In the genomic region with DNA sequence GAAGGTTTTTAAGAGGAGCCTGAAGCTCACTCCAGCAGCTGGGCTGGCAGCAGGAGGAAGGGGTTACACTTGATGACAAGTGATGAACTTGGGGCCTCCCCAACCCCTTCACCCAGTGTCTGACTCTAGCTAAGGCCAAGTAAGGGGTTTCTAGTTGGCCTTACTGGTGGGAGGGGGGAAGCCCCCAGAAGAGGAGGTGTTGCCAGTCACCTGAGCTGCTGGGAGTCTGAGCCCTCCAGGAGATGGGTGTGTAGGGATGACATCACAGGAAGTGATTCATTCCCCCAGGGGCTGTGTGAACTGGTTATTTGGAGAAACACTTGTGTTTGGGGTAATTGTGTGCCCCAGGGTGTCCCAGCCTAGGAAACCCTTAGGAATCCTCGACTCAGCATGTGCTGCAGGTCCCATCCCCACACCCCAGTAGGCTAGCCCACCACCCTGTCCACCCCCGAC, we compare ENCODE assay signal across 8 cellular contexts. TPM values are rescaled to one million over a fixed set of nuclear protein-coding genes. Genes with fewer than 3 reads are reported as not detected.
DNase-seq lines count a peak whose midpoint lies in the region; ATAC-seq and TF ChIP-seq lines count a peak whose summit lies in the region.

No MANE protein-coding gene starts in this region.

- no peak for TF ChIP-seq CTCF in GM20000 (IDR thresholded peaks at IDR 0.05; ENCODE audit: extremely low read depth, missing control alignments)

- no peaks in the 10 kb centered on the region; the same call in 1 of the 2 replicates for H3K27me3 ChIP-seq in HAP-1 (ENCODE audit: low read depth)

- H3K9me3 ChIP-seq in HAP-1, result no peaks in the 10 kb centered on the region

- H3K36me3 Mint-ChIP-seq in activated T-helper 2 cell treated with anti-CD3 and anti-CD28 coated beads, Interferon-gamma antibody, Interleukin-2, Interleukin-4, amounts not matched to agents 10 μg/mL and 5 μg/mL and 100 μg/mL, durations not matched to agents 14 hours and 24 hours and 36 hours (ENCODE audit: low read depth), result no peaks in the 10 kb centered on the region
- peaks cover under 1% of the 10 kb centered on the region for H3K36me3 Mint-ChIP-seq in memory B cell

- no peak overlapping the region for H3K4me3 Mint-ChIP-seq in activated T-helper 2 cell treated with anti-CD3 and anti-CD28 coated beads, Interferon-gamma antibody, Interleukin-2, Interleukin-4, amounts not matched to agents 10 μg/mL and 5 μg/mL and 100 μg/mL, durations not matched to agents 14 hours and 24 hours and 36 hours (ENCODE audit: low read depth)
- H3K4me3 Mint-ChIP-seq in memory B cell, result no peak overlapping the region

- no peak overlapping the region for H3K27ac Mint-ChIP-seq in activated T-helper 2 cell treated with anti-CD3 and anti-CD28 coated beads, Interferon-gamma antibody, Interleukin-2, Interleukin-4, amounts not matched to agents 10 μg/mL and 5 μg/mL and 100 μg/mL, durations not matched to agents 14 hours and 24 hours and 36 hours
- peak overlapping the region; percentile 3 for H3K27ac Mint-ChIP-seq in memory B cell

- H3K27me3 Mint-ChIP-seq in activated T-helper 2 cell treated with anti-CD3 and anti-CD28 coated beads, Interferon-gamma antibody, Interleukin-2, Interleukin-4, amounts not matched to agents 10 μg/mL and 5 μg/mL and 100 μg/mL, durations not matched to agents 14 hours and 24 hours and 36 hours (ENCODE audit: low read depth), result peaks cover 6% of the 10 kb centered on the region
- H3K27me3 Mint-ChIP-seq in memory B cell, result peaks cover 11% of the 10 kb centered on the region

- ATAC-seq in memory B cell (ENCODE audit: low read depth), result peak; percentile 83

- in situ Hi-C loops in ACHN (cut with HindIII; ENCODE audit: low pct_ligation_motif_present, low pct_unique_long_range_greater_than_20kb, low sequenced_read_pairs), result no loop called here
- in situ Hi-C loops in HAP-1 (cut with MboI; ENCODE audit: low sequenced_read_pairs), result no loop called here

- DNase-seq in ACHN (peak; percentile 42), GM20000 (ENCODE audit: low spot score) (peak; percentile 69), NCI-H69 (lab: John Stamatoyannopoulos, UW) (peak; percentile 47), memory B cell (ENCODE audit: low spot score in 2 of 2) (peak; percentile 27 to 36), HAP-1 (ENCODE audit: low spot score in 2 of 2) (no peak), HuH-7.5 (ENCODE audit: low spot score) (no peak)
- DNase-seq in activated T-helper 2 cell treated with anti-CD3 and anti-CD28 coated beads, Interferon-gamma antibody, Interleukin-2, Interleukin-4, amounts not matched to agents 10 μg/mL and 5 μg/mL and 100 μg/mL, durations not matched to agents 14 hours and 24 hours and 36 hours (ENCODE audit: low spot score), result peak; percentile 24
- DNase-seq in effector CD4-positive, alpha-beta T cell, result no peak

- intact Hi-C loops in activated T-helper 2 cell treated with anti-CD3 and anti-CD28 coated beads, Interferon-gamma antibody, Interleukin-2, Interleukin-4, amounts not matched to agents 10 μg/mL and 5 μg/mL and 100 μg/mL, durations not matched to agents 14 hours and 24 hours and 36 hours (cut with micrococcal nuclease), result no loop called here

- H3K9me3 Mint-ChIP-seq in activated T-helper 2 cell treated with anti-CD3 and anti-CD28 coated beads, Interferon-gamma antibody, Interleukin-2, Interleukin-4, amounts not matched to agents 10 μg/mL and 5 μg/mL and 100 μg/mL, durations not matched to agents 14 hours and 24 hours and 36 hours, result no peaks in the 10 kb centered on the region
- no peaks in the 10 kb centered on the region for H3K9me3 Mint-ChIP-seq in memory B cell

- H3K4me1 Mint-ChIP-seq in activated T-helper 2 cell treated with anti-CD3 and anti-CD28 coated beads, Interferon-gamma antibody, Interleukin-2, Interleukin-4, amounts not matched to agents 10 μg/mL and 5 μg/mL and 100 μg/mL, durations not matched to agents 14 hours and 24 hours and 36 hours (ENCODE audit: low read depth), result peaks cover 26% of the 10 kb centered on the region
- H3K4me1 Mint-ChIP-seq in memory B cell, result peaks cover 26% of the 10 kb centered on the region

- no peaks in the 10 kb centered on the region for H3K36me3 ChIP-seq in HAP-1 (replicated peaks)

- peaks cover 6% of the 10 kb centered on the region for H3K4me1 ChIP-seq in HAP-1

- H3K4me3 ChIP-seq in HAP-1, result no peak overlapping the region

RNA-seq across cellular contexts. Expression of gene PADI1, which starts 3.1 kb away (rescaled TPM):
- not detected in 2 replicates for total RNA-seq in activated T-helper 2 cell treated with anti-CD3 and anti-CD28 coated beads, Interferon-gamma antibody, Interleukin-2, Interleukin-4, amounts not matched to agents 10 μg/mL and 5 μg/mL and 100 μg/mL, durations not matched to agents 14 hours and 24 hours and 36 hours

RNA-seq across cellular contexts. Expression of gene PADI3, which starts 40.9 kb away (rescaled TPM):
- total RNA-seq in activated T-helper 2 cell treated with anti-CD3 and anti-CD28 coated beads, Interferon-gamma antibody, Interleukin-2, Interleukin-4, amounts not matched to agents 10 μg/mL and 5 μg/mL and 100 μg/mL, durations not matched to agents 14 hours and 24 hours and 36 hours, result not detected in 2 replicates

Comparison
In these comparisons a context has a peak if more than half of its experiments do, and no peak if none do; other contexts are left out.
1. DNase-seq: peak in ACHN (single experiment), GM20000 (single experiment), NCI-H69 (single experiment), activated T-helper 2 cell treated with anti-CD3 and anti-CD28 coated beads, Interferon-gamma antibody, Interleukin-2, Interleukin-4, amounts not matched to agents 10 μg/mL and 5 μg/mL and 100 μg/mL, durations not matched to agents 14 hours and 24 hours and 36 hours (single experiment) and memory B cell (2 of 2); none in effector CD4-positive, alpha-beta T cell (single experiment), HAP-1 (0 of 2) and HuH-7.5 (single experiment).